8 cellular contexts compared by ENCODE assay signal in genomic region chr12:109098671-109099070, GRCh38. TPM values are rescaled to one million over a fixed set of nuclear protein-coding genes. Genes with fewer than 3 reads are reported as not detected.
DNase-seq lines count a peak whose midpoint lies in the region; ATAC-seq and TF ChIP-seq lines count a peak whose summit lies in the region.

No MANE protein-coding gene starts in this region.

- peak overlapping the region; percentile 22 for H3K27ac Mint-ChIP-seq in activated CD4-positive, alpha-beta T cell treated with anti-CD3 and anti-CD28 coated beads, Interleukin-2, amount 10 ng/mL, durations not matched to agents 7 days and 5 days

- H3K4me3 ChIP-seq in astrocyte of the spinal cord (ENCODE audit: low read depth, low read length) (peak overlapping the region; percentile 76), thyroid gland (replicated peaks in 1 of 3) (peak overlapping the region; percentile 36 to 65 (median 62))

- no peak for TF ChIP-seq POLR2A in thyroid gland (IDR thresholded peaks at IDR 0.05)

- WGBS in thyroid gland, 2 donors: 5 to 8% methylated on average over 8 of the region's 8 CpGs

- in situ Hi-C loops in astrocyte of the spinal cord (cut with HindIII; ENCODE audit: low sequenced_read_pairs): no loop called here

- intact Hi-C loops in left colon (cut with DNase I, micrococcal nuclease): loop anchor here in 1 of 2 donors (10.0 kb wide), 1 partner anchor 534 kb away; the partner anchor contains the start of genes ISCU and SART3
- intact Hi-C loops in thyroid gland (cut with DNase I): no loop called here

- peak overlapping the region; percentile 19 to 81 (median 73) for H3K27ac ChIP-seq in thyroid gland

- peak; percentile 45 for ATAC-seq in left colon

- peaks cover 32% of the 10 kb centered on the region for H3K36me3 Mint-ChIP-seq in activated CD4-positive, alpha-beta T cell treated with anti-CD3 and anti-CD28 coated beads, Interleukin-2, amount 10 ng/mL, durations not matched to agents 7 days and 5 days (ENCODE audit: low read depth)

- peaks cover 8 to 17% of the 10 kb centered on the region in 2 donors for H3K36me3 ChIP-seq in thyroid gland

- TF ChIP-seq CTCF in astrocyte of the spinal cord (IDR thresholded peaks at IDR 0.05; ENCODE audit: low read depth, low read length) (no peak), thyroid gland (IDR thresholded peaks at IDR 0.05) (no peak)

- peaks cover 14 to 21% of the 10 kb centered on the region in 2 donors for H3K4me1 ChIP-seq in thyroid gland

- H3K9me3 ChIP-seq in thyroid gland: no peaks in the 10 kb centered on the region

- H3K27me3 ChIP-seq in thyroid gland: no peaks in the 10 kb centered on the region

- H3K27me3 Mint-ChIP-seq in activated CD4-positive, alpha-beta T cell treated with anti-CD3 and anti-CD28 coated beads, Interleukin-2, amount 10 ng/mL, durations not matched to agents 7 days and 5 days: no peaks in the 10 kb centered on the region

- H3K4me1 Mint-ChIP-seq in activated CD4-positive, alpha-beta T cell treated with anti-CD3 and anti-CD28 coated beads, Interleukin-2, amount 10 ng/mL, durations not matched to agents 7 days and 5 days: peaks cover 34% of the 10 kb centered on the region

- DNase-seq in activated CD4-positive, alpha-beta T cell treated with anti-CD3 and anti-CD28 coated beads, Interleukin-2, amount 10 ng/mL, durations not matched to agents 7 days and 5 days: no peak
- DNase-seq in activated CD4-positive, alpha-beta T cell treated with anti-CD3 and anti-CD28 coated beads, Interleukin-2, amount 50 U/mL, for 48 hours: no peak
- DNase-seq in astrocyte of the spinal cord (ENCODE audit: low read depth, low spot score): no peak
- no peak for DNase-seq in left colon
- no peak for DNase-seq in thyroid gland
- no peak for DNase-seq in NCI-H82 (lab: John Stamatoyannopoulos, UW)
- no peak for DNase-seq in GF-D8 (lab: John Stamatoyannopoulos, UW)
- DNase-seq in globus pallidus (ENCODE audit: low spot score): no peak

- no peaks in the 10 kb centered on the region for H3K9me3 Mint-ChIP-seq in activated CD4-positive, alpha-beta T cell treated with anti-CD3 and anti-CD28 coated beads, Interleukin-2, amount 10 ng/mL, durations not matched to agents 7 days and 5 days

- peak overlapping the region; percentile 85 for H3K4me3 Mint-ChIP-seq in activated CD4-positive, alpha-beta T cell treated with anti-CD3 and anti-CD28 coated beads, Interleukin-2, amount 10 ng/mL, durations not matched to agents 7 days and 5 days

- POLR2A ChIA-PET in activated CD4-positive, alpha-beta T cell treated with anti-CD3 and anti-CD28 coated beads, Interleukin-2, amount 10 ng/mL, durations not matched to agents 7 days and 5 days (lab: Charles Lee): no interaction called here

- CTCF ChIA-PET in activated CD4-positive, alpha-beta T cell treated with anti-CD3 and anti-CD28 coated beads, Interleukin-2, amount 10 ng/mL, durations not matched to agents 7 days and 5 days (lab: Charles Lee): interaction anchor here (0.6 to 1.3 kb wide), 4 partner anchors 11 to 1025 kb away, joined by 3 to 6 read pairs (median 4); partner anchors contain the start of gene SSH1

RNA-seq across cellular contexts. Expression of gene UNG, which starts 1.3 kb away (rescaled TPM):
- 10 to 100 TPM; 40.2 to 45.2 TPM for total RNA-seq in activated CD4-positive, alpha-beta T cell treated with anti-CD3 and anti-CD28 coated beads, Interleukin-2, amount 10 ng/mL, durations not matched to agents 7 days and 5 days
- total RNA-seq in left colon (10 to 100 TPM; 34.5 to 42.4 TPM), thyroid gland (10 to 100 TPM; 33.1 to 45.5 (median 37.5) TPM)

RNA-seq across cellular contexts. Expression of gene ALKBH2, which starts 5.4 kb away (rescaled TPM):
- 10 to 100 TPM in 1 of 2 experiments, 1 to 10 TPM in 1; 10.0 to 13.0 TPM for total RNA-seq in activated CD4-positive, alpha-beta T cell treated with anti-CD3 and anti-CD28 coated beads, Interleukin-2, amount 10 ng/mL, durations not matched to agents 7 days and 5 days
- total RNA-seq in left colon (1 to 10 TPM; 5.4 to 7.7 TPM), thyroid gland (10 to 100 TPM in 3 of 4 donors, 1 to 10 TPM in 1; 7.6 to 34.5 (median 16.7) TPM)

RNA-seq across cellular contexts. Expression of gene ACACB, which starts 17.7 kb away (rescaled TPM):
- 10 to 100 TPM; 10.3 to 13.3 TPM for total RNA-seq in activated CD4-positive, alpha-beta T cell treated with anti-CD3 and anti-CD28 coated beads, Interleukin-2, amount 10 ng/mL, durations not matched to agents 7 days and 5 days
- total RNA-seq in left colon (10 to 100 TPM; 49.6 to 55.6 TPM), thyroid gland (100 to 1,000 TPM; 115 to 178 (median 140) TPM)

RNA-seq across cellular contexts. Expression of gene USP30, which starts 46.3 kb away (rescaled TPM):
- 1 to 10 TPM; 5.5 to 7.2 TPM for total RNA-seq in activated CD4-positive, alpha-beta T cell treated with anti-CD3 and anti-CD28 coated beads, Interleukin-2, amount 10 ng/mL, durations not matched to agents 7 days and 5 days
- total RNA-seq in left colon (10 to 100 TPM; 26.6 to 33.5 TPM), thyroid gland (10 to 100 TPM; 18.8 to 25.7 (median 20.9) TPM)
